Comparison of ENCODE assay signal across 1 cellular context in genomic region chr10:45672201-45673073, GRCh38.
A peak's percentile ranks its signal among the peaks of the same experiment; 100 is the strongest.
TF ChIP-seq lines count a peak whose summit lies in the region.

Gene ZFAND4 (minus strand): TSS chr10:45672772. CDS start chr10:45663725, 9,047 bp downstream.

TF ChIP-seq in HepG2, 621 proteins besides CTCF, POLR2A, EP300 and RAD21 (continued from another document and continues in another):
- TF ChIP-seq TAF15 (IDR thresholded peaks at IDR 0.05; ENCODE audit: low read depth, low read length, poor library complexity, severe bottlenecking) (no peak), MLX (CRISPR knock-in tag; IDR thresholded peaks at IDR 0.05) (no peak), FOXP1 (IDR thresholded peaks at IDR 0.05) (no peak), FOXP1 (CRISPR knock-in tag; IDR thresholded peaks at IDR 0.05) (no peak), PTBP1 (IDR thresholded peaks at IDR 0.05; ENCODE audit: low read depth, low read length, poor library complexity, severe bottlenecking) (no peak), ZNF644 (CRISPR knock-in tag; IDR thresholded peaks at IDR 0.05; ENCODE audit: low read depth) (peak; percentile 6; the same call in 1 of the 2 replicates), FOXA1 (IDR thresholded peaks at IDR 0.05) (no peak), FOXA1 (CRISPR knock-in tag; IDR thresholded peaks at IDR 0.05) (peak; percentile 32), TOE1 (CRISPR knock-in tag; IDR thresholded peaks at IDR 0.05) (no peak), MTA3 (CRISPR knock-in tag; IDR thresholded peaks at IDR 0.05) (no peak), FOXJ3 (CRISPR knock-in tag; IDR thresholded peaks at IDR 0.05; ENCODE audit: borderline replicate concordance) (no peak), ZNF142 (CRISPR knock-in tag; IDR thresholded peaks at IDR 0.05) (no peak), DR1 (CRISPR knock-in tag; IDR thresholded peaks at IDR 0.05) (peak; percentile 63), JUND (CRISPR knock-in tag; IDR thresholded peaks at IDR 0.05) (no peak), ZNF143 (CRISPR knock-in tag; IDR thresholded peaks at IDR 0.05) (peak; percentile 84), ZMAT5 (CRISPR knock-in tag; IDR thresholded peaks at IDR 0.05; ENCODE audit: borderline replicate concordance, low read depth) (no peak), ZFP91 (CRISPR knock-in tag; IDR thresholded peaks at IDR 0.05; ENCODE audit: borderline replicate concordance) (peak; percentile 54), AKNA (CRISPR knock-in tag; IDR thresholded peaks at IDR 0.05; ENCODE audit: borderline replicate concordance) (peak; percentile 72; the same call in 1 of the 2 replicates), ZBTB33 (CRISPR knock-in tag; IDR thresholded peaks at IDR 0.05) (peak; percentile 18; the same call in 1 of the 2 replicates), CHD2 (IDR thresholded peaks at IDR 0.05; ENCODE audit: low read depth, low read length) (0 out of 2 replicates have a peak, but pooled peaks have one; percentile 32), ZNF326 (CRISPR knock-in tag; IDR thresholded peaks at IDR 0.05; ENCODE audit: borderline replicate concordance) (no peak), KMT2B (CRISPR knock-in tag; IDR thresholded peaks at IDR 0.05) (peak; percentile 61), FOSL1 (CRISPR knock-in tag; IDR thresholded peaks at IDR 0.05; ENCODE audit: borderline replicate concordance) (no peak), ZFP36L2 (CRISPR knock-in tag; IDR thresholded peaks at IDR 0.05) (no peak; the same call in 1 of the 2 replicates), EZH2 (conservative IDR thresholded peaks at IDR 0.05; ENCODE audit: low read depth, low read length) (no peak), ZNF337 (CRISPR knock-in tag; IDR thresholded peaks at IDR 0.05; ENCODE audit: borderline replicate concordance, low read depth) (peak; percentile 84; the same call in 1 of the 2 replicates), ZNF232 (CRISPR knock-in tag; IDR thresholded peaks at IDR 0.05; ENCODE audit: borderline replicate concordance) (peak; percentile 60; the same call in 1 of the 2 replicates), ZNF775 (CRISPR knock-in tag; IDR thresholded peaks at IDR 0.05; ENCODE audit: borderline replicate concordance) (no peak), TERF1 (CRISPR knock-in tag; IDR thresholded peaks at IDR 0.05) (no peak), NFIC (IDR thresholded peaks at IDR 0.05; ENCODE audit: low read length) (no peak; the same call in 1 of the 2 replicates), IRF1 (CRISPR knock-in tag; IDR thresholded peaks at IDR 0.05; ENCODE audit: low read depth) (no peak), ZNF773 (CRISPR knock-in tag; IDR thresholded peaks at IDR 0.05; ENCODE audit: borderline replicate concordance) (no peak), SOX6 (IDR thresholded peaks at IDR 0.05) (no peak), SOX6 (CRISPR knock-in tag; IDR thresholded peaks at IDR 0.05) (peak; percentile 71), ZNF563 (CRISPR knock-in tag; IDR thresholded peaks at IDR 0.05) (peak; percentile 88), SNAPC5 (CRISPR knock-in tag; IDR thresholded peaks at IDR 0.05; ENCODE audit: borderline replicate concordance) (no peak), REL (CRISPR knock-in tag; conservative IDR thresholded peaks at IDR 0.05) (peak; percentile 61; the same call in 1 of the 2 replicates), ZNF800 (CRISPR knock-in tag; IDR thresholded peaks at IDR 0.05) (no peak), NFE2L1 (CRISPR knock-in tag; IDR thresholded peaks at IDR 0.05; ENCODE audit: borderline replicate concordance) (no peak), MTF1 (CRISPR knock-in tag; IDR thresholded peaks at IDR 0.05) (peak; percentile 73; the same call in 1 of the 2 replicates), CBX2 (IDR thresholded peaks at IDR 0.05; ENCODE audit: low read depth, low read length) (no peak), CBX2 (CRISPR knock-in tag; IDR thresholded peaks at IDR 0.05; ENCODE audit: low read depth) (no peak), ZNF580 (CRISPR knock-in tag; IDR thresholded peaks at IDR 0.05; ENCODE audit: borderline replicate concordance, low read depth) (peak; percentile 29; the same call in 1 of the 2 replicates)
